Comparison of ENCODE assay signal across 10 cellular contexts in genomic region chr13:43877788-43878187, GRCh38. TPM values are rescaled to one million over a fixed set of nuclear protein-coding genes. Genes with fewer than 3 reads are reported as not detected.
A peak's percentile ranks its signal among the peaks of the same experiment; 100 is the strongest.
DNase-seq lines count a peak whose midpoint lies in the region; ATAC-seq, FAIRE-seq and TF ChIP-seq lines count a peak whose summit lies in the region.
"Had no signal": no experiment of that assay in that cellular context is flagged by ENCODE, and none has a peak within 500 bp of the region (broad histone marks: within the 10 kb centered on the region; RNA-seq: fewer than 3 reads in every experiment).

No MANE protein-coding gene starts in this region.

- POLR2A ChIA-PET in activated CD4-positive, alpha-beta memory T cell treated with anti-CD3 and anti-CD28 coated beads for 36 hours (lab: Charles Lee) = no interaction called here
- POLR2A ChIA-PET in activated CD4-positive, alpha-beta memory T cell treated with anti-CD3 and anti-CD28 coated beads, Interleukin-2, amount 10 ng/mL, durations not matched to agents 7 days and 5 days (lab: Charles Lee) = interaction anchor here (0.6 kb wide), 1 partner anchor 263 kb away, joined by 5 read pairs; no protein-coding TSS in a partner anchor

- no peaks in the 10 kb centered on the region for H3K27me3 ChIP-seq in spleen (replicated peaks in 1 of 7)
- H3K27me3 ChIP-seq in esophagus muscularis mucosa = no peaks in the 10 kb centered on the region

- H3K27ac ChIP-seq in spleen = peak overlapping the region in 5 of 8 donors; percentile 97 to 98 (median 97)
- no peak overlapping the region for H3K27ac ChIP-seq in esophagus muscularis mucosa (replicated peaks in 1 of 4)

- H3K4me3 Mint-ChIP-seq in activated CD4-positive, alpha-beta memory T cell treated with anti-CD3 and anti-CD28 coated beads for 36 hours = peak overlapping the region; percentile 16
- no peak overlapping the region for H3K4me3 Mint-ChIP-seq in activated CD4-positive, alpha-beta memory T cell treated with anti-CD3 and anti-CD28 coated beads, Interleukin-2, amount 10 ng/mL, durations not matched to agents 7 days and 5 days

- TF ChIP-seq EP300 in esophagus muscularis mucosa (IDR thresholded peaks at IDR 0.05) = no peak

- TF ChIP-seq POLR2A in spleen (IDR thresholded peaks at IDR 0.05) = no peak
- no peak for TF ChIP-seq POLR2A in esophagus muscularis mucosa (IDR thresholded peaks at IDR 0.05; ENCODE audit: low read depth)

- H3K36me3 ChIP-seq in spleen (no peaks in the 10 kb centered on the region), esophagus muscularis mucosa (no peaks in the 10 kb centered on the region)

- WGBS in spleen, 5 donors = 42 to 80% (median 68%) methylated on average over 1 of the region's 1 CpG
- WGBS in esophagus muscularis mucosa = 89% methylated on average over 1 of the region's 1 CpG

- peak; percentile 31 for FAIRE-seq in colon (lab: Jason Lieb, UNC)

- no peak for TF ChIP-seq CTCF in spleen (IDR thresholded peaks at IDR 0.05 in 8 of 11, conservative IDR thresholded peaks at IDR 0.05 in 3 of 11)
- TF ChIP-seq CTCF in esophagus muscularis mucosa (IDR thresholded peaks at IDR 0.05) = no peak

- H3K27me3 Mint-ChIP-seq in activated CD4-positive, alpha-beta memory T cell treated with anti-CD3 and anti-CD28 coated beads for 36 hours = peaks cover 2% of the 10 kb centered on the region
- peaks cover 12% of the 10 kb centered on the region for H3K27me3 Mint-ChIP-seq in activated CD4-positive, alpha-beta memory T cell treated with anti-CD3 and anti-CD28 coated beads, Interleukin-2, amount 10 ng/mL, durations not matched to agents 7 days and 5 days

- H3K36me3 Mint-ChIP-seq in activated CD4-positive, alpha-beta memory T cell treated with anti-CD3 and anti-CD28 coated beads for 36 hours = no peaks in the 10 kb centered on the region
- peaks cover 8% of the 10 kb centered on the region for H3K36me3 Mint-ChIP-seq in activated CD4-positive, alpha-beta memory T cell treated with anti-CD3 and anti-CD28 coated beads, Interleukin-2, amount 10 ng/mL, durations not matched to agents 7 days and 5 days (ENCODE audit: low read depth)

- peaks cover 14 to 48% (median 31%) of the 10 kb centered on the region in 6 donors for H3K4me1 ChIP-seq in spleen
- peaks cover 12 to 25% (median 22%) of the 10 kb centered on the region in 4 donors for H3K4me1 ChIP-seq in esophagus muscularis mucosa

- DNase-seq in activated CD4-positive, alpha-beta memory T cell treated with anti-CD3 and anti-CD28 coated beads for 36 hours = no peak
- no peak for DNase-seq in activated CD4-positive, alpha-beta memory T cell treated with anti-CD3 and anti-CD28 coated beads, Interleukin-2, amount 10 ng/mL, durations not matched to agents 7 days and 5 days
- DNase-seq in LHCN-M2 (ENCODE audit: low read depth) (peak; percentile 9), spleen (no peak), Right ventricle myocardium inferior (ENCODE audit: missing footprints) (no peak), esophagus muscularis mucosa (ENCODE audit: extremely low spot score) (no peak), retina (no peak)
- DNase-seq: activated CD4-positive, alpha-beta T cell treated with anti-CD3 and anti-CD28 coated beads for 1 hour; activated naive CD8-positive, alpha-beta T cell treated with anti-CD3 and anti-CD28 coated beads, Interleukin-2, amount 10 ng/mL, durations not matched to agents 7 days and 5 days had no signal

- H3K9me3 ChIP-seq in spleen (peaks cover 0 to 7% (median 2%) of the 10 kb centered on the region in 8 donors), esophagus muscularis mucosa (no peaks in the 10 kb centered on the region)

- intact Hi-C loops in activated CD4-positive, alpha-beta memory T cell treated with anti-CD3 and anti-CD28 coated beads for 36 hours (cut with micrococcal nuclease) = loop anchor here (5.0 to 10.0 kb wide), 2 partner anchors 700 to 883 kb away; partner anchors contain the start of genes EPSTI1 and TSC22D1
- intact Hi-C loops in spleen (cut with DNase I; ENCODE audit: low total_unique reads) = loop anchor here (10.0 kb wide), 1 partner anchor 903 kb away; no protein-coding TSS in a partner anchor
- intact Hi-C loops in Right ventricle myocardium inferior (cut with DNase I) = loop anchor here (2.0 to 10.0 kb wide), 2 partner anchors 793 to 905 kb away; no protein-coding TSS in a partner anchor
- intact Hi-C loops in esophagus muscularis mucosa (cut with DNase I) = loop anchor here (5.0 kb wide), 2 partner anchors 65 to 905 kb away; no protein-coding TSS in a partner anchor

- H3K9me3 Mint-ChIP-seq in activated CD4-positive, alpha-beta memory T cell treated with anti-CD3 and anti-CD28 coated beads for 36 hours = no peaks in the 10 kb centered on the region
- no peaks in the 10 kb centered on the region for H3K9me3 Mint-ChIP-seq in activated CD4-positive, alpha-beta memory T cell treated with anti-CD3 and anti-CD28 coated beads, Interleukin-2, amount 10 ng/mL, durations not matched to agents 7 days and 5 days
- H3K9me3 Mint-ChIP-seq: activated naive CD8-positive, alpha-beta T cell treated with anti-CD3 and anti-CD28 coated beads, Interleukin-2, amount 10 ng/mL, durations not matched to agents 7 days and 5 days had no signal

- CTCF ChIA-PET in activated CD4-positive, alpha-beta memory T cell treated with anti-CD3 and anti-CD28 coated beads for 36 hours (lab: Charles Lee) = interaction anchor here (0.9 kb wide), 1 partner anchor 560 kb away, joined by 3 read pairs; no protein-coding TSS in a partner anchor
- CTCF ChIA-PET in activated CD4-positive, alpha-beta memory T cell treated with anti-CD3 and anti-CD28 coated beads, Interleukin-2, amount 10 ng/mL, durations not matched to agents 7 days and 5 days (lab: Charles Lee) = no interaction called here

- H3K4me3 ChIP-seq in spleen (no peak overlapping the region), esophagus muscularis mucosa (no peak overlapping the region)

- H3K27ac Mint-ChIP-seq in activated CD4-positive, alpha-beta memory T cell treated with anti-CD3 and anti-CD28 coated beads for 36 hours = no peak overlapping the region
- H3K27ac Mint-ChIP-seq in activated CD4-positive, alpha-beta memory T cell treated with anti-CD3 and anti-CD28 coated beads, Interleukin-2, amount 10 ng/mL, durations not matched to agents 7 days and 5 days = no peak overlapping the region

- H3K4me1 Mint-ChIP-seq in activated CD4-positive, alpha-beta memory T cell treated with anti-CD3 and anti-CD28 coated beads for 36 hours (ENCODE audit: low read depth) = peaks cover 23% of the 10 kb centered on the region
- peaks cover 29% of the 10 kb centered on the region for H3K4me1 Mint-ChIP-seq in activated CD4-positive, alpha-beta memory T cell treated with anti-CD3 and anti-CD28 coated beads, Interleukin-2, amount 10 ng/mL, durations not matched to agents 7 days and 5 days

- no peak for ATAC-seq in Right ventricle myocardium inferior

RNA-seq across cellular contexts. Expression of gene CCDC122, which starts 1.8 kb away (rescaled TPM):
- total RNA-seq in activated CD4-positive, alpha-beta memory T cell treated with anti-CD3 and anti-CD28 coated beads for 36 hours = 1 to 10 TPM; 2.0 to 2.5 TPM
- total RNA-seq in activated CD4-positive, alpha-beta memory T cell treated with anti-CD3 and anti-CD28 coated beads, Interleukin-2, amount 10 ng/mL, durations not matched to agents 7 days and 5 days = 1 to 10 TPM in 1 of 2 experiments, under 1 TPM in 1; 0.73 to 1.2 TPM
- total RNA-seq in LHCN-M2 (2014; rRNA removed) (5.6 and 7.2 TPM in 2 replicates), spleen (10 to 100 TPM in 1 of 7 donors, 1 to 10 TPM in 6; 3.6 to 10.9 (median 7.3) TPM), Right ventricle myocardium inferior (2.6 TPM), esophagus muscularis mucosa (10 to 100 TPM in 1 of 4 donors, 1 to 10 TPM in 3; 2.1 to 13.2 (median 3.2) TPM)
- polyA plus RNA-seq in LHCN-M2 (2012) = 2.8 TPM
- polyA plus RNA-seq in spleen = 1 to 10 TPM; 3.6 to 8.1 (median 5.5) TPM

RNA-seq across cellular contexts. Expression of gene LACC1, which starts 1.9 kb away (rescaled TPM):
- 1 to 10 TPM; 4.4 to 4.5 TPM for total RNA-seq in activated CD4-positive, alpha-beta memory T cell treated with anti-CD3 and anti-CD28 coated beads for 36 hours
- 1 to 10 TPM; 3.2 to 5.4 TPM for total RNA-seq in activated CD4-positive, alpha-beta memory T cell treated with anti-CD3 and anti-CD28 coated beads, Interleukin-2, amount 10 ng/mL, durations not matched to agents 7 days and 5 days
- total RNA-seq in LHCN-M2 (2014; rRNA removed) (5.1 and 6.8 TPM in 2 replicates), spleen (10 to 100 TPM in 6 of 7 donors, 1 to 10 TPM in 1; 7.9 to 17.6 (median 13.2) TPM), Right ventricle myocardium inferior (4.9 TPM), esophagus muscularis mucosa (10 to 100 TPM in 3 of 4 donors, 1 to 10 TPM in 1; 9.0 to 13.3 (median 11.3) TPM)
- polyA plus RNA-seq in LHCN-M2 (2012) = 1.3 TPM
- 1 to 10 TPM; 3.0 to 4.3 (median 3.3) TPM for polyA plus RNA-seq in spleen

Comparison
In these comparisons a context has a peak if more than half of its experiments do, and no peak if none do; other contexts are left out.
1. H3K27ac ChIP-seq: peak in spleen (5 of 8); none in esophagus muscularis mucosa (0 of 4).